20 cellular contexts compared by ENCODE assay signal in the genomic region with DNA sequence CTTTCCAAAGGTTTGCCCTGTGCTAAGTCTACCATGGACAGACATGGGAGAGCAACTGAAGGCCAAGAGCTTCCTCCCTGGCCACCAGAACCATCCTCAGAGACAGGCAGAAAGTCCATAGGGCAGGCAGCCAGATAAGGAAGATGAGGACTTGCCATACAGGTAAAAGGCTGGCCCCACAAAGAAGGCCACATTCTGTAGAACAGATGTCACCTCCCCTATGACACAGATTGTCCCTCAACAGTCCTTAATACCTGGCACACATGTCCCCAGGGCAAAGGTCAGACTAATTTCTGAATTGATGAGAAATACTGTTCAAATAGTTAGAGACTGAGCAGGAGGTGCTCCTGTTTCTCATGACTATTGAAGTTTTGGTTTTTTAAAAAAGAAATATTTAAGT.
"Had no signal": no experiment of that assay in that cellular context is flagged by ENCODE, and none has a peak within 500 bp of the region (broad histone marks: within the 10 kb centered on the region; RNA-seq: fewer than 3 reads in every experiment).

No MANE protein-coding gene starts in this region.

- H3K27me3 ChIP-seq: ascending aorta, right atrium auricular region, tibial nerve, uterus had no signal

- H3K4me1 ChIP-seq: ascending aorta, uterus had no signal

- H3K27ac ChIP-seq: ascending aorta, coronary artery, esophagus muscularis mucosa, right atrium auricular region, skin epidermis, tibial nerve, uterus had no signal

- H3K9me3 ChIP-seq: ascending aorta, esophagus muscularis mucosa, right atrium auricular region, tibial nerve, uterus had no signal

- H3K4me3 ChIP-seq: ascending aorta, coronary artery, esophagus muscularis mucosa, right atrium auricular region, skin epidermis, tibial nerve, uterus had no signal

- FAIRE-seq: endothelial cell of umbilical vein, islet of Langerhans had no signal

- H3K36me3 ChIP-seq: ascending aorta, esophagus muscularis mucosa, right atrium auricular region, tibial nerve, uterus had no signal

- DNase-seq: activated CD4-positive, alpha-beta T cell treated with anti-CD3 and anti-CD28 coated beads, Interleukin-2, amount 50 U/mL, for 4 hours; activated CD4-positive, CD25-positive, alpha-beta regulatory T cell treated with anti-CD3 and anti-CD28 coated beads, Interleukin-2, amount 50 U/mL, for 72 hours; activated effector memory CD4-positive, alpha-beta T cell treated with anti-CD3 and anti-CD28 coated beads, Interleukin-2, amount 50 U/mL, for 16 hours; activated naive CD4-positive, alpha-beta T cell treated with anti-CD3 and anti-CD28 coated beads, Interleukin-2, amount 50 U/mL, for 16 hours; activated T-cell treated with anti-CD3 and anti-CD28 coated beads, Interleukin-2, amount 50 U/mL, for 72 hours; effector CD8-positive, alpha-beta T cell; left cardiac atrium; occipital lobe; stimulated activated CD4-positive, alpha-beta T cell treated with anti-CD3 and anti-CD28 coated beads, Interleukin-15, amount 100 ng/mL, for 24 hours; stimulated activated CD4-positive, alpha-beta T cell treated with anti-CD3 and anti-CD28 coated beads, Interleukin-2, amount 100 ng/mL, for 48 hours; uterus had no signal

- ATAC-seq: activated T-cell treated with anti-CD3 and anti-CD28 coated beads, Interleukin-2, amount 50 U/mL, for 72 hours; left cardiac atrium; natural killer cell treated with Interleukin-12 subunit alpha and Interleukin-12 subunit beta and Interleukin-15 and Interleukin-18, amount 100 ng/mL, for 72 hours had no signal
